14 cellular contexts compared by ENCODE assay signal in genomic region chr5:139344177-139344576, GRCh38. TPM values are rescaled to one million over a fixed set of nuclear protein-coding genes. Genes with fewer than 3 reads are reported as not detected.
DNase-seq lines count a peak whose midpoint lies in the region; ATAC-seq and TF ChIP-seq lines count a peak whose summit lies in the region.
"Had no signal": no experiment of that assay in that cellular context is flagged by ENCODE, and none has a peak within 500 bp of the region (broad histone marks: within the 10 kb centered on the region; RNA-seq: fewer than 3 reads in every experiment).

No MANE protein-coding gene starts in this region.

- peaks cover 16% of the 10 kb centered on the region for H3K36me3 Mint-ChIP-seq in activated T-cell treated with anti-CD3 and anti-CD28 coated beads, Interleukin-2, amount 50 U/mL, for 4 hours (ENCODE audit: insufficient read depth)

- H3K9me3 Mint-ChIP-seq in activated T-cell treated with anti-CD3 and anti-CD28 coated beads, Interleukin-2, amount 50 U/mL, for 4 hours: no peaks in the 10 kb centered on the region

- POLR2A ChIA-PET in PC-3 (lab: Charles Lee; ENCODE audit: unreplicated experiment): no interaction called here

- H3K4me3 Mint-ChIP-seq in activated T-cell treated with anti-CD3 and anti-CD28 coated beads, Interleukin-2, amount 50 U/mL, for 4 hours: peak overlapping the region; percentile 52

- H3K36me3 ChIP-seq in PC-3 (ENCODE audit: low read depth, low read length) (no peaks in the 10 kb centered on the region), psoas muscle (ENCODE audit: insufficient read depth in 1 of 2, low read depth in 1 of 2) (peaks cover 0 to 4% of the 10 kb centered on the region in 2 donors)
- H3K36me3 ChIP-seq: ovary, uterus had no signal

- peaks cover 33% of the 10 kb centered on the region for H4K20me1 ChIP-seq in PC-3 (ENCODE audit: low read length)

- H3K9ac ChIP-seq in PC-3 (ENCODE audit: low read length): no peak overlapping the region

- no peaks in the 10 kb centered on the region for H3K9me3 ChIP-seq in PC-3 (ENCODE audit: low read length)
- H3K9me3 ChIP-seq in psoas muscle: no peaks in the 10 kb centered on the region
- H3K9me3 ChIP-seq: left ventricle myocardium inferior, ovary, uterus had no signal

- CTCF ChIA-PET in PC-3 (lab: Charles Lee): no interaction called here

- H2AFZ ChIP-seq in PC-3 (ENCODE audit: low read length): no peak overlapping the region

- H3K9me2 ChIP-seq in PC-3 (replicated peaks; ENCODE audit: low read length): no peaks in the 10 kb centered on the region

- H3K4me1 ChIP-seq in PC-3 (ENCODE audit: insufficient read depth, low read length): peaks cover 18% of the 10 kb centered on the region
- H3K4me1 ChIP-seq in psoas muscle: peaks cover 37% of the 10 kb centered on the region

- BruUV-seq in PC-3 (replicated peaks; lab: Mats Ljungman, UMichigan): no TSS peak

- H3K79me2 ChIP-seq in PC-3 (ENCODE audit: low read length): peaks cover 74% of the 10 kb centered on the region

- no peak overlapping the region for H3K27ac ChIP-seq in PC-3 (ENCODE audit: low read length)
- no peak overlapping the region for H3K27ac ChIP-seq in psoas muscle
- H3K27ac ChIP-seq: left ventricle myocardium inferior, ovary, uterus had no signal

- peak overlapping the region; percentile 96 for H3K4me3 ChIP-seq in PC-3 (ENCODE audit: low read length)
- peak overlapping the region; percentile 11 for H3K4me3 ChIP-seq in fibroblast of pulmonary artery (replicated peaks; ENCODE audit: low read depth, low read length)
- H3K4me3 ChIP-seq in psoas muscle: peak overlapping the region; percentile 98
- H3K4me3 ChIP-seq: ovary, uterus had no signal

- H3F3A ChIP-seq in PC-3 (ENCODE audit: low read length, unreplicated experiment): no peaks in the 10 kb centered on the region

- H3K4me1 Mint-ChIP-seq in activated T-cell treated with anti-CD3 and anti-CD28 coated beads, Interleukin-2, amount 50 U/mL, for 4 hours (ENCODE audit: low read depth): peaks cover 54% of the 10 kb centered on the region

- TF ChIP-seq CTCF in PC-3 (conservative IDR thresholded peaks at IDR 0.05; ENCODE audit: low read depth, low read length) (no peak), fibroblast of pulmonary artery (IDR thresholded peaks at IDR 0.05; ENCODE audit: low read length, missing control alignments) (no peak), psoas muscle (IDR thresholded peaks at IDR 0.05) (no peak)

- WGBS in psoas muscle, 3 donors: 55 to 71% (median 69%) methylated on average over 2 of the region's 2 CpGs

- peak overlapping the region; percentile 100 for H3K4me2 ChIP-seq in PC-3 (ENCODE audit: low read length)

- ATAC-seq in activated T-cell treated with anti-CD3 and anti-CD28 coated beads, Interleukin-2, amount 50 U/mL, for 4 hours: no peak
- ATAC-seq in PC-3: no peak
- ATAC-seq in psoas muscle: no peak
- ATAC-seq in HG02623 (IDR thresholded peaks at IDR 0.05; ENCODE audit: unreplicated experiment): no peak

- DNase-seq in activated T-cell treated with anti-CD3 and anti-CD28 coated beads, Interleukin-2, amount 50 U/mL, for 4 hours: no peak
- DNase-seq in activated T-cell treated with anti-CD3 and anti-CD28 coated beads, Interleukin-2, amount 50 U/mL, for 48 hours: no peak
- DNase-seq in PC-3 (no peak), fibroblast of pulmonary artery (ENCODE audit: low read depth) (no peak), psoas muscle (no peak), AG08395 (ENCODE audit: low spot score) (no peak), KG1 (lab: John Stamatoyannopoulos, UW) (no peak)
- DNase-seq: central memory CD4-positive, alpha-beta T cell; left ventricle myocardium inferior; NCI-H510A; ovary; stimulated activated CD4-positive, alpha-beta T cell treated with anti-CD3 and anti-CD28 coated beads, Interleukin-15, amount 100 ng/mL, for 24 hours; uterus had no signal

- no peaks in the 10 kb centered on the region for H3K27me3 ChIP-seq in PC-3 (ENCODE audit: low read length)
- H3K27me3 ChIP-seq in psoas muscle (ENCODE audit: insufficient read depth in 3 of 3, low read length in 2 of 3): no peaks in the 10 kb centered on the region
- H3K27me3 ChIP-seq: ovary, uterus had no signal

- intact Hi-C loops in PC-3 (cut with micrococcal nuclease): no loop called here
- intact Hi-C loops in psoas muscle (cut with DNase I): loop anchor here (5.0 kb wide), 3 partner anchors 42 to 48 kb away; partner anchors contain the start of gene MZB1 (in 1 of the 2)

- H3K27me3 Mint-ChIP-seq in activated T-cell treated with anti-CD3 and anti-CD28 coated beads, Interleukin-2, amount 50 U/mL, for 4 hours (ENCODE audit: low read depth): no peaks in the 10 kb centered on the region

RNA-seq across cellular contexts. Expression of gene PAIP2, which starts 2.5 kb away (rescaled TPM):
- 10 to 100 TPM; 47.0 to 59.9 (median 50.5) TPM for total RNA-seq in activated T-cell treated with anti-CD3 and anti-CD28 coated beads, Interleukin-2, amount 50 U/mL, for 4 hours
- total RNA-seq in PC-3 (2014; rRNA removed) (35.1 and 39.3 TPM in 2 replicates), psoas muscle (100 to 1,000 TPM; 111 to 144 (median 116) TPM)
- polyA plus RNA-seq in psoas muscle: 100 to 1,000 TPM; 113 to 252 (median 143) TPM

RNA-seq across cellular contexts. Expression of gene SLC23A1, which starts 38.9 kb away (rescaled TPM):
- not detected for total RNA-seq in activated T-cell treated with anti-CD3 and anti-CD28 coated beads, Interleukin-2, amount 50 U/mL, for 4 hours
- total RNA-seq in PC-3 (2014; rRNA removed): not detected in 2 replicates
- total RNA-seq in psoas muscle: not detected
- under 1 TPM in 1 of 3 donors, not detected in 2; 0.03 TPM for polyA plus RNA-seq in psoas muscle
- total RNA-seq: left ventricle myocardium inferior had no signal

RNA-seq across cellular contexts. Expression of gene MZB1, which starts 45.5 kb away (rescaled TPM):
- total RNA-seq in activated T-cell treated with anti-CD3 and anti-CD28 coated beads, Interleukin-2, amount 50 U/mL, for 4 hours: 1 to 10 TPM; 1.8 to 5.0 (median 2.5) TPM
- total RNA-seq in PC-3 (2014; rRNA removed) (0.22 and 1.0 TPM in 2 replicates), psoas muscle (1 to 10 TPM in 2 of 4 donors, under 1 TPM in 2; 0.57 to 1.2 (median 0.84) TPM)
- polyA plus RNA-seq in psoas muscle: under 1 TPM; 0.03 to 0.25 (median 0.25) TPM

RNA-seq across cellular contexts. Expression of gene MATR3, which starts 50.6 kb away (rescaled TPM):
- total RNA-seq in activated T-cell treated with anti-CD3 and anti-CD28 coated beads, Interleukin-2, amount 50 U/mL, for 4 hours: 100 to 1,000 TPM; 201 to 208 (median 202) TPM
- total RNA-seq in PC-3 (2014; rRNA removed): 139 and 162 TPM in 2 replicates
- total RNA-seq in psoas muscle: 100 to 1,000 TPM in 3 of 4 donors, 10 to 100 TPM in 1; 96.5 to 153 (median 134) TPM
- polyA plus RNA-seq in psoas muscle: 100 to 1,000 TPM in 1 of 3 donors, 10 to 100 TPM in 2; 92.4 to 110 (median 97.1) TPM

RNA-seq across cellular contexts. Expression of gene PROB1, which starts 50.7 kb away (rescaled TPM):
- 1 to 10 TPM; 2.2 to 4.8 (median 4.1) TPM for total RNA-seq in activated T-cell treated with anti-CD3 and anti-CD28 coated beads, Interleukin-2, amount 50 U/mL, for 4 hours
- total RNA-seq in PC-3 (2014; rRNA removed) (1.9 and 2.2 TPM in 2 replicates), psoas muscle (10 to 100 TPM; 42.3 to 86.7 (median 67.9) TPM)
- polyA plus RNA-seq in psoas muscle: 10 to 100 TPM; 15.2 to 31.3 (median 30.1) TPM

Comparison
In these comparisons a context has a peak if more than half of its experiments do, and no peak if none do; other contexts are left out.
1. H3K4me3 ChIP-seq: peak in every context shown above with its lines; median percentile 98 in psoas muscle; 96 in PC-3; 11 in fibroblast of pulmonary artery.